ENCODE assay signal across 8 cellular contexts in genomic region chr11:101914349-101914736, GRCh38. TPM values are rescaled to one million over a fixed set of nuclear protein-coding genes. Genes with fewer than 3 reads are reported as not detected.
DNase-seq lines count a peak whose midpoint lies in the region; ATAC-seq and TF ChIP-seq lines count a peak whose summit lies in the region.

No MANE protein-coding gene starts in this region.

- intact Hi-C loops in colonic mucosa (cut with DNase I), result no loop called here

- no peaks in the 10 kb centered on the region for H3K79me2 ChIP-seq in KMS-11 (ENCODE audit: insufficient read depth, low read depth)

- H3K9ac ChIP-seq in KMS-11, result no peak overlapping the region
- peak overlapping the region in 1 of 2 donors; percentile 62 for H3K9ac ChIP-seq in colonic mucosa (ENCODE audit: low read depth in 2 of 2, low read length in 2 of 2)
- H3K9ac ChIP-seq in mucosa of rectum (ENCODE audit: low read depth in 1 of 2, low read length in 2 of 2), result peak overlapping the region; percentile 19 to 79

- ATAC-seq in GM18909 (IDR thresholded peaks at IDR 0.05; ENCODE audit: poor library complexity, unreplicated experiment), result no peak

- H2AFZ ChIP-seq in KMS-11 (ENCODE audit: low read depth), result peak overlapping the region; percentile 82

- H3K27ac ChIP-seq in KMS-11 (peak overlapping the region; percentile 100; the same call in 1 of the 2 replicates), colonic mucosa (peak overlapping the region; percentile 71), mucosa of rectum (ENCODE audit: low read depth in 2 of 2, low read length in 2 of 2) (peak overlapping the region; percentile 81 to 86)

- DNase-seq in AG20443 (ENCODE audit: low spot score), result peak; percentile 42
- DNase-seq in colonic mucosa, result no peak
- no peak for DNase-seq in occipital lobe (lab: John Stamatoyannopoulos, UW)
- DNase-seq in iPS-NIHi11 (ENCODE audit: low spot score), result no peak
- no peak for DNase-seq in GM19240 (ENCODE audit: insufficient read length, low spot score)

- H3K36me3 ChIP-seq in KMS-11 (ENCODE audit: insufficient read depth) (no peaks in the 10 kb centered on the region), colonic mucosa (no peaks in the 10 kb centered on the region), mucosa of rectum (ENCODE audit: control insufficient read depth in 2 of 2, insufficient read depth in 2 of 2, low read length in 2 of 2) (no peaks in the 10 kb centered on the region)

- H4K20me1 ChIP-seq in KMS-11 (ENCODE audit: insufficient read depth), result no peaks in the 10 kb centered on the region

- H3K27me3 ChIP-seq in KMS-11 (ENCODE audit: insufficient read depth, low read depth) (no peaks in the 10 kb centered on the region), colonic mucosa (no peaks in the 10 kb centered on the region), mucosa of rectum (ENCODE audit: control insufficient read depth in 2 of 2, insufficient read depth in 2 of 2, low read length in 2 of 2) (no peaks in the 10 kb centered on the region)

- H3K4me2 ChIP-seq in KMS-11, result peak overlapping the region; percentile 71

- no peaks in the 10 kb centered on the region for H3K9me3 ChIP-seq in colonic mucosa
- H3K9me3 ChIP-seq in mucosa of rectum (ENCODE audit: control insufficient read depth in 2 of 2, low read length in 2 of 2), result no peaks in the 10 kb centered on the region

- TF ChIP-seq CTCF in KMS-11 (conservative IDR thresholded peaks at IDR 0.05; ENCODE audit: low read depth, low read length) (no peak), colonic mucosa (IDR thresholded peaks at IDR 0.05) (no peak)

- H3K4me1 ChIP-seq in KMS-11 (ENCODE audit: low read depth, poor library complexity, severe bottlenecking), result peaks cover 26% of the 10 kb centered on the region
- H3K4me1 ChIP-seq in colonic mucosa, result peaks cover 7% of the 10 kb centered on the region
- H3K4me1 ChIP-seq in mucosa of rectum (ENCODE audit: control insufficient read depth in 2 of 2, insufficient read depth in 2 of 2, low read length in 2 of 2), result peaks cover 8 to 9% of the 10 kb centered on the region in 2 donors

- H3K4me3 ChIP-seq in KMS-11 (IDR thresholded peaks at IDR 0.05; ENCODE audit: insufficient read depth, low read depth, low read length), result peak overlapping the region; percentile 7
- peak overlapping the region; percentile 79 for H3K4me3 ChIP-seq in colonic mucosa
- peak overlapping the region; percentile 90 to 96 for H3K4me3 ChIP-seq in mucosa of rectum (ENCODE audit: low read length in 2 of 2)

RNA-seq across cellular contexts. Expression of gene CEP126, which starts 0.5 kb away (rescaled TPM):
- total RNA-seq in colonic mucosa (1 to 10 TPM; 2.6 to 3.6 TPM), occipital lobe (9.4 TPM)

RNA-seq across cellular contexts. Expression of gene ANGPTL5, which starts 2.0 kb away (rescaled TPM):
- total RNA-seq in colonic mucosa (not detected), occipital lobe (0.62 TPM)

Comparison
In these comparisons a context has a peak if more than half of its experiments do, and no peak if none do; other contexts are left out.
1. H3K4me3 ChIP-seq: peak in every context shown above with its lines; median percentile 93 in mucosa of rectum; 79 in colonic mucosa; 7 in KMS-11.